Comparison of ENCODE assay signal across 8 cellular contexts in the genomic region with DNA sequence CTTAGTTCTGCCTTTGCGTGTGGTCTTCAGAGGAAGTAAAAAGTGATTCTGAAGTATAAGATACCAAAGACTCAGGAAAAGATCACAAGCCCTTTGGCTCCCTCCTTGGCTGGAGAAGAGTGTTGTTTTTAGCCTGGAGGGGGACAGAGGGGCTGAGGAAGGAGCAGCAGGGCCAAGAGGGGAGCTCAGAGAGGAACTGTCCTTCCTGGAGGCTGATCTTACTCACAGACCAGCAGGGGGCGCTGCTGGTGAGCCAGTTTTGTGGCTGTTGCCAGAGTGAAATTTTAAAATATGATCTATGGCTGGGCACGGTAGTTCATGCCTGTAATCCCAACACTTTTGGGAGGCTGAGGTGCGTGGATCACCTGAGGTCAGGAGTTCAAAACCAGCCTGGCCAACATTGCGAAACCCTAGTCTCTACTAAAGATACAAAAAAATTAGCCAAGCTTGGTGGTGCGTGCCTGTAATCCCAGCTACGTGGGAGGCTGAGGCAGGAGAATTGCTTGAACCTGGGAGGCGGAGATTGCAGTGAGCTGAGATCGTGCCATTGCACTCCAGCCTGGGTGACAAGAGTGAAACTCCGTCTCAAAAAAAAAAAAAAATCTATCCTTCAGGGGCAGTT.
DNase-seq lines count a peak whose midpoint lies in the region; FAIRE-seq and TF ChIP-seq lines count a peak whose summit lies in the region.
"Not testable (repeated sequence)": the region's sequence is repeated elsewhere in the genome, so short reads cannot be mapped to it uniquely, and the experiment has no call there.

No MANE protein-coding gene starts in this region.

- FAIRE-seq in GM19239 (lab: Jason Lieb, UNC), result not testable (repeated sequence)

- DNase-seq in Ammon's horn (ENCODE audit: low spot score) (peak; percentile 62), GM19239 (ENCODE audit: insufficient read length, low spot score) (peak; percentile 65), NCI-H1694 treated with DMSO at 0.1 percent for 48 hours (lab: John Stamatoyannopoulos, UW) (peak; percentile 1), medulla oblongata (ENCODE audit: extremely low spot score) (peak; percentile 49)
- peak; percentile 34 for DNase-seq in T-helper 2 cell treated with Interferon-gamma antibody and Interleukin-4, amounts not matched to agents 5 μg/mL and 100 μg/mL, for 36 hours (ENCODE audit: low spot score)
- DNase-seq in activated T-helper 9 cell treated with anti-CD3 and anti-CD28 coated beads, Interleukin-2, amount 50 U/mL, for 16 hours (ENCODE audit: low read depth), result peak; percentile 31
- DNase-seq in epithelial cell of proximal tubule (ENCODE audit: low read depth), result not testable (repeated sequence)
- peak; percentile 34 for DNase-seq in stimulated activated CD8-positive, alpha-beta memory T cell treated with anti-CD3 and anti-CD28 coated beads, Interleukin-12 subunit alpha, Interleukin-12 subunit beta, amount 100 ng/mL, for 1 hour (ENCODE audit: low read depth)

- H3K4me3 Mint-ChIP-seq in T-helper 2 cell treated with Interferon-gamma antibody and Interleukin-4, amounts not matched to agents 5 μg/mL and 100 μg/mL, for 36 hours, result peak overlapping the region; percentile 15

- not testable (repeated sequence) for H3K27ac Mint-ChIP-seq in T-helper 2 cell treated with Interferon-gamma antibody and Interleukin-4, amounts not matched to agents 5 μg/mL and 100 μg/mL, for 36 hours

- H3K27me3 Mint-ChIP-seq in T-helper 2 cell treated with Interferon-gamma antibody and Interleukin-4, amounts not matched to agents 5 μg/mL and 100 μg/mL, for 36 hours (ENCODE audit: low read depth), result not testable (repeated sequence)

- H3K4me3 ChIP-seq in epithelial cell of proximal tubule (ENCODE audit: low read depth, low read length), result not testable (repeated sequence)

- TF ChIP-seq CTCF in epithelial cell of proximal tubule (conservative IDR thresholded peaks at IDR 0.05; ENCODE audit: low read depth, low read length), result peak; percentile 84

- not testable (repeated sequence) for H3K9me3 Mint-ChIP-seq in T-helper 2 cell treated with Interferon-gamma antibody and Interleukin-4, amounts not matched to agents 5 μg/mL and 100 μg/mL, for 36 hours

- not testable (repeated sequence) for H3K4me1 Mint-ChIP-seq in T-helper 2 cell treated with Interferon-gamma antibody and Interleukin-4, amounts not matched to agents 5 μg/mL and 100 μg/mL, for 36 hours (ENCODE audit: low read depth)

- H3K36me3 Mint-ChIP-seq in T-helper 2 cell treated with Interferon-gamma antibody and Interleukin-4, amounts not matched to agents 5 μg/mL and 100 μg/mL, for 36 hours (ENCODE audit: low read depth), result not testable (repeated sequence)
